8 cellular contexts compared by ENCODE assay signal in the genomic region with DNA sequence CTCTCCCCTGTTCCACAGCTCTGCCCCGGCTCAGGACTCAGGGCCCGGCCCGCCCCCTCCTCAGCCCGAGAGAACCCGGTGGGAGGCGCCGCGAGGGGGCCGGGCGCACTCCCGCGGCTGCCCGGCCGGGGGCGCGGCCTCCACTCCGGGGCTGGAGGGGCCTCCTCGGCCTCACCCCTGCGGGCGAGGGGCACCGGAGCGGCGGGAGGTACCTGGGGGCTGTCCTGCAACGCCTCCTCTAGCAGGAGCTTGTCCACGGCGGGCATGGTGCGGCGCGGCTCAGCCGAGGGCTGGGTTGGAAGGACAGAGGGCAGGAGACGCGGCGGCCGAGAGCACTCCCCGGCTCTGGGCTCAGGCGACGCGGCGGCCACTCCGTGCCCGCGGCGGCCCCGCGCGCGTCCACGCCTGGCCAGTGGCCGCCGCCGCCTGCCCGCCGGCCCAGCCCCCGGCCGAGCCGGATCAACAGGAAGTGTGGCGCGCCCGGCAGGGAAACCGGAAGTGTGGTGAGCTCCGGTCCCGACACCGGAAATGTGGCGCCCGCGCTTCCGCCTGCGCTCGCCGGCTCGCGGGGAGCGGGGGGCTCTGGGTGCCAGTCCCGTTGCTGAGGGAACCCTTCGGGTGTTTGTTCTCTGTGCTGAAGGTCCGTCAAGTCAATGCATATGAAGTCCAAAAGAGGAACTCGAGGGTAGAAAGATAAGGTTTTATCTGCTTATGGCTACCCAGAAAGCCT. TPM values are rescaled to one million over a fixed set of nuclear protein-coding genes. Genes with fewer than 3 reads are reported as not detected.
DNase-seq lines count a peak whose midpoint lies in the region; ATAC-seq and TF ChIP-seq lines count a peak whose summit lies in the region.

TSS of gene APPL2 (minus strand) at position 428 of the 730 bp plus-strand sequence. CDS start at position 266, 162 bp downstream.

- H3K27me3 Mint-ChIP-seq in T-helper 2 cell treated with Interferon-gamma antibody and Interleukin-4, amounts not matched to agents 5 μg/mL and 100 μg/mL, for 36 hours (ENCODE audit: low read depth) = no peaks in the 10 kb centered on the region

- H3K9me3 ChIP-seq in ascending aorta (no peaks in the 10 kb centered on the region), right cardiac atrium (ENCODE audit: control insufficient read depth, low read length) (no peaks in the 10 kb centered on the region), uterus (no peaks in the 10 kb centered on the region)

- under 1% methylated on average over 77 of the region's 77 CpGs for WGBS in right cardiac atrium

- intact Hi-C loops in ascending aorta (cut with DNase I) (loop anchor here (2.0 kb wide), 3 partner anchors 19 to 147 kb away; partner anchors contain the start of gene C12orf75), right cardiac atrium (cut with DNase I) (no loop called here), uterus (cut with DNase I; ENCODE audit: low total_unique reads) (no loop called here)

- peaks cover 15 to 28% of the 10 kb centered on the region in 2 donors for H3K4me1 ChIP-seq in ascending aorta
- peaks cover 3% of the 10 kb centered on the region for H3K4me1 ChIP-seq in right cardiac atrium (ENCODE audit: control insufficient read depth, insufficient read depth, low read length)
- peaks cover 5 to 21% of the 10 kb centered on the region in 2 donors for H3K4me1 ChIP-seq in uterus

- H3K27me3 ChIP-seq in ascending aorta = no peaks in the 10 kb centered on the region
- H3K27me3 ChIP-seq in right cardiac atrium (ENCODE audit: control insufficient read depth, insufficient read depth) = no peaks in the 10 kb centered on the region
- H3K27me3 ChIP-seq in uterus = no peaks in the 10 kb centered on the region

- in situ Hi-C loops in GM13977 (cut with MboI; ENCODE audit: low pct_unique_long_range_greater_than_20kb, low sequenced_read_pairs, unreplicated experiment) = no loop called here

- ATAC-seq in HG02885 (IDR thresholded peaks at IDR 0.05; ENCODE audit: poor library complexity, unreplicated experiment) (peak; percentile 89), right cardiac atrium (peak; percentile 97)

- DNase-seq in GM13977 (ENCODE audit: low spot score) (peak; percentile 95), NCI-H187 treated with DMSO at 0.1 percent for 48 hours (lab: John Stamatoyannopoulos, UW) (peak; percentile 60), ascending aorta (ENCODE audit: low spot score in 2 of 2) (peak; percentile 51 to 94), right cardiac atrium (peak; percentile 95 to 97 (median 97)), putamen (ENCODE audit: low spot score) (peak; percentile 92), uterus (peak; percentile 90 to 91)
- DNase-seq in T-helper 2 cell treated with Interferon-gamma antibody and Interleukin-4, amounts not matched to agents 5 μg/mL and 100 μg/mL, for 36 hours (ENCODE audit: low spot score) = peak; percentile 76

- no peaks in the 10 kb centered on the region for H3K9me3 Mint-ChIP-seq in T-helper 2 cell treated with Interferon-gamma antibody and Interleukin-4, amounts not matched to agents 5 μg/mL and 100 μg/mL, for 36 hours

- H3K27ac Mint-ChIP-seq in T-helper 2 cell treated with Interferon-gamma antibody and Interleukin-4, amounts not matched to agents 5 μg/mL and 100 μg/mL, for 36 hours = peak within 1 kb of the TSS; percentile 80

- H3K4me1 Mint-ChIP-seq in T-helper 2 cell treated with Interferon-gamma antibody and Interleukin-4, amounts not matched to agents 5 μg/mL and 100 μg/mL, for 36 hours (ENCODE audit: low read depth) = peaks cover 35% of the 10 kb centered on the region

- peak within 1 kb of the TSS; percentile 82 to 95 for H3K27ac ChIP-seq in ascending aorta
- H3K27ac ChIP-seq in right cardiac atrium (ENCODE audit: low read length) = peak within 1 kb of the TSS; percentile 100
- peak within 1 kb of the TSS; percentile 97 to 99 for H3K27ac ChIP-seq in uterus

- H3K4me3 ChIP-seq in ascending aorta (peak within 1 kb of the TSS; percentile 66 to 92), right cardiac atrium (ENCODE audit: low read length) (peak within 1 kb of the TSS; percentile 92), uterus (peak within 1 kb of the TSS; percentile 57 to 98)

- H3K36me3 Mint-ChIP-seq in T-helper 2 cell treated with Interferon-gamma antibody and Interleukin-4, amounts not matched to agents 5 μg/mL and 100 μg/mL, for 36 hours (ENCODE audit: low read depth) = peaks cover 16% of the 10 kb centered on the region

- H3K36me3 ChIP-seq in ascending aorta (no peaks in the 10 kb centered on the region), uterus (no peaks in the 10 kb centered on the region)

- peak within 1 kb of the TSS; percentile 93 for H3K4me3 Mint-ChIP-seq in T-helper 2 cell treated with Interferon-gamma antibody and Interleukin-4, amounts not matched to agents 5 μg/mL and 100 μg/mL, for 36 hours

- peak; percentile 89 for TF ChIP-seq POLR2A in uterus (IDR thresholded peaks at IDR 0.05)

- TF ChIP-seq CTCF in GM13977 (IDR thresholded peaks at IDR 0.05; ENCODE audit: extremely low read depth, insufficient read depth, missing control alignments) = peak; percentile 36
- peak; percentile 11 to 55 (median 44) for TF ChIP-seq CTCF in ascending aorta (IDR thresholded peaks at IDR 0.05)
- peak in 3 of 4 experiments; percentile 30 to 66 (median 56) for TF ChIP-seq CTCF in uterus (IDR thresholded peaks at IDR 0.05)

RNA-seq across cellular contexts. Expression of gene APPL2, which starts in this region (rescaled TPM):
- total RNA-seq in ascending aorta (4.6 TPM), right cardiac atrium (10 to 100 TPM; 14.2 to 27.9 (median 24.3) TPM), uterus (10 to 100 TPM; 14.3 to 52.6 (median 31.4) TPM)
- polyA plus RNA-seq in right cardiac atrium = 13.4 TPM

Comparison
In these comparisons a context has a peak if more than half of its experiments do, and no peak if none do; other contexts are left out.
1. Peak in every context shown above with its lines: DNase-seq, ATAC-seq, H3K4me3 ChIP-seq and H3K27ac ChIP-seq.